Comparison of ENCODE assay signal across 7 cellular contexts in the genomic region with DNA sequence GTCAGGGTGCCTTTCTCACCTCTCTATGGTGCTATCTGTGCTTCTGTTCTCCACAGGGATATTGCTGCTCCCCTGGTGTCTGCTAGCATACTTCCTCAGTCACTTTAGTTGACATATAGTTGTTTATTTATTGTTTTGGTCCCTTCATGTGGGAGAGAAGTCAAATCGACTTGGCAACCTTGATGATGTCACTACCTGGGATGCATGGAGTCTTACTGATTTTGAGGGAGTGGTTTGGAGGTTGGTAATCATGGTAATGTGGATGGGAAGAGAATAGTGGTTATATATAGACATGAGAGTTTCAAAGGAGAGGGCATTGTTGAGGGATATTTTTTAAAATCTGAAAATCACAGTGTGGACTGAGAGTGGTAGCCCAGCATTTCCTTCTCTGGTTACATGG.
"Had no signal": no experiment of that assay in that cellular context is flagged by ENCODE, and none has a peak within 500 bp of the region (broad histone marks: within the 10 kb centered on the region; RNA-seq: fewer than 3 reads in every experiment).

No MANE protein-coding gene starts in this region.

- H3K4me3 ChIP-seq: K562 had no signal

- ATAC-seq: K562 had no signal

- H3K4me2 ChIP-seq: KMS-11 had no signal

- DNase-seq: IMR-90, KBM-7, KG1 had no signal

- FAIRE-seq: HTR-8/SVneo, K562 had no signal

- H3K27ac ChIP-seq: HL-60, KMS-11 had no signal

- H3K9ac ChIP-seq: KMS-11 had no signal
